ENCODE assay signal across 8 cellular contexts in genomic region chr2:42141687-42142475, GRCh38. TPM values are rescaled to one million over a fixed set of nuclear protein-coding genes. Genes with fewer than 3 reads are reported as not detected.
DNase-seq lines count a peak whose midpoint lies in the region; ATAC-seq and TF ChIP-seq lines count a peak whose summit lies in the region.

No MANE protein-coding gene starts in this region.

- H3K9me3 ChIP-seq in OCI-LY7 (ENCODE audit: low read length) (no peaks in the 10 kb centered on the region), right cardiac atrium (ENCODE audit: control insufficient read depth, low read length) (no peaks in the 10 kb centered on the region)

- CTCF ChIA-PET in OCI-LY7 (lab: Charles Lee; ENCODE audit: unreplicated experiment): no interaction called here

- no peaks in the 10 kb centered on the region for H3K27me3 ChIP-seq in right cardiac atrium (ENCODE audit: control insufficient read depth, insufficient read depth)

- H3K4me2 ChIP-seq in OCI-LY7 (ENCODE audit: low read length): peak overlapping the region; percentile 46

- H2AFZ ChIP-seq in OCI-LY7 (ENCODE audit: low read length): peak overlapping the region; percentile 66

- H3K79me2 ChIP-seq in OCI-LY7 (ENCODE audit: insufficient read depth, low read depth, low read length): no peaks in the 10 kb centered on the region

- H3K27ac ChIP-seq in OCI-LY7 (ENCODE audit: low read depth, low read length, poor library complexity, severe bottlenecking) (no peak overlapping the region), angular gyrus (ENCODE audit: low read depth, low read length) (peak overlapping the region; percentile 30), right cardiac atrium (ENCODE audit: low read length) (peak overlapping the region; percentile 76)

- H3K4me1 ChIP-seq in OCI-LY7 (ENCODE audit: insufficient read depth, low read length, poor library complexity, severe bottlenecking) (peaks cover 11% of the 10 kb centered on the region), right cardiac atrium (ENCODE audit: control insufficient read depth, insufficient read depth, low read length) (peaks cover 19% of the 10 kb centered on the region)

- H3K4me3 ChIP-seq in OCI-LY7 (ENCODE audit: low read depth, low read length, poor library complexity, severe bottlenecking) (no peak overlapping the region), right cardiac atrium (ENCODE audit: low read length) (peak overlapping the region; percentile 27)

- DNase-seq in AG20443 (ENCODE audit: low spot score) (peak; percentile 50), HS-27A (ENCODE audit: low read depth) (peak; percentile 76), OCI-LY7 (ENCODE audit: low spot score) (peak; percentile 24), right cardiac atrium (peak; percentile 73 to 81 (median 75)), retina (peak; percentile 58)
- no peak for DNase-seq in effector CD4-positive, alpha-beta T cell

- no peaks in the 10 kb centered on the region for H4K20me1 ChIP-seq in OCI-LY7 (ENCODE audit: insufficient read depth, low read length)

- no TSS peak for BruUV-seq in OCI-LY7 (replicated peaks; lab: Mats Ljungman, UMichigan)

- 11% methylated on average over 13 of the region's 13 CpGs for WGBS in right cardiac atrium

- H3K9me2 ChIP-seq in OCI-LY7 (ENCODE audit: insufficient read depth, low read length): no peaks in the 10 kb centered on the region

- no peak for TF ChIP-seq CTCF in OCI-LY7 (conservative IDR thresholded peaks at IDR 0.05; ENCODE audit: low read length)

- no peaks in the 10 kb centered on the region for H3K36me3 ChIP-seq in OCI-LY7 (ENCODE audit: insufficient read depth, low read length)

- intact Hi-C loops in OCI-LY7 (cut with micrococcal nuclease; ENCODE audit: unreplicated experiment): no loop called here
- intact Hi-C loops in right cardiac atrium (cut with DNase I): no loop called here

- POLR2A ChIA-PET in OCI-LY7 (lab: Charles Lee): interaction anchor here (0.6 to 2.6 kb wide), 9 partner anchors 9 to 398 kb away, joined by 3 to 14 read pairs (median 4); partner anchors contain the start of gene EML4

- ATAC-seq in right cardiac atrium: peak; percentile 85 to 96
- no peak for ATAC-seq in HG03469 (IDR thresholded peaks at IDR 0.05; ENCODE audit: unreplicated experiment)

RNA-seq across cellular contexts. Expression of gene EML4, which starts 27.3 kb away (rescaled TPM):
- 36.6 and 37.1 TPM in 2 replicates for total RNA-seq in OCI-LY7 (2014; rRNA removed; shearing (Covaris generic))
- total RNA-seq in OCI-LY7 (2022) (43.2 and 47.7 TPM in 2 replicates), right cardiac atrium (10 to 100 TPM in 1 of 4 donors, 1 to 10 TPM in 3; 7.2 to 13.8 (median 8.8) TPM)
- polyA plus RNA-seq in right cardiac atrium: 3.8 TPM
